Comparison of ENCODE assay signal across 22 cellular contexts in the genomic region with DNA sequence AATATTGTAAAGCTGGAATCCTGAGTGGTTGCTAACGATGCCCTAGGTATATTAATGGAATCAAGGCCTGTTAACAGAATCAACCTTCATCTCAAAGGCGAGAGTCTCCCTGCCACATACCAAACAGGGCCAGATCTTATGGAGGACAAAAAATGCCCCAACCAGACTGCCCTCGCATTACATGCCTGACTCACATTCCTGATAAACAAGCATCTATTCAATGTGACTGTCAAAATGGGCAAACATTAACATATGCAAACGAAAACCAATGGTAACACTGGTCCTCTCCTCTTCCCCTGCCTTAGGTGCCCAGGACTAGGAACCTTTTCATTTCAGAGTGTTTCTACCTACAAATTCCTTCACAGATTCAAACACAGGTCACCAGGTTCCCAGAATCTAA.
"Had no signal": no experiment of that assay in that cellular context is flagged by ENCODE, and none has a peak within 500 bp of the region (broad histone marks: within the 10 kb centered on the region; RNA-seq: fewer than 3 reads in every experiment).

No MANE protein-coding gene starts in this region.

- DNase-seq: activated CD4-positive, alpha-beta T cell treated with anti-CD3 and anti-CD28 coated beads, Interleukin-2, amount 50 U/mL, for 1 hour; activated CD8-positive, alpha-beta memory T cell treated with anti-CD3 and anti-CD28 coated beads, Interleukin-2, amount 50 U/mL, for 4 hours; activated effector memory CD4-positive, alpha-beta T cell treated with Interleukin-2 at 50 U/mL for 16 hours; activated naive CD4-positive, alpha-beta T cell treated with anti-CD3 and anti-CD28 coated beads, Interleukin-2, amount 10 ng/mL, durations not matched to agents 7 days and 5 days; activated naive CD8-positive, alpha-beta T cell treated with anti-CD3 and anti-CD28 coated beads, Interleukin-2, amount 50 U/mL, for 24 hours; activated T-cell treated with anti-CD3 and anti-CD28 coated beads, Interleukin-2, amount 50 U/mL, for 48 hours; aorta; cortex of kidney; erythroblast; heart right ventricle; lower lobe of right lung; midbrain; nephron progenitor cell; nucleus accumbens; posterior cingulate gyrus; retina; stimulated activated naive CD8-positive, alpha-beta T cell treated with anti-CD3 and anti-CD28 coated beads, Interleukin-15, amount 100 ng/mL, for 72 hours; T-helper 1 cell; T-helper 9 cell; testis had no signal

- H3K36me3 ChIP-seq: breast epithelium had no signal

- ATAC-seq: activated CD4-positive, CD25-positive, alpha-beta regulatory T cell treated with anti-CD3 and anti-CD28 coated beads, Interleukin-2, amount 50 U/mL, for 24 hours; activated naive CD8-positive, alpha-beta T cell treated with anti-CD3 and anti-CD28 coated beads, Interleukin-2, amount 50 U/mL, for 24 hours; heart right ventricle; lower lobe of right lung; stimulated activated naive CD8-positive, alpha-beta T cell treated with anti-CD3 and anti-CD28 coated beads, Interleukin-15, amount 100 ng/mL, for 72 hours had no signal

- H3K27ac ChIP-seq: breast epithelium, heart right ventricle, lower lobe of right lung, testis had no signal

- H3K4me3 ChIP-seq: breast epithelium, heart right ventricle, lower lobe of right lung, testis had no signal

- H3K9me3 ChIP-seq: breast epithelium, heart right ventricle, lower lobe of right lung, testis had no signal

- H3K4me1 ChIP-seq: breast epithelium had no signal

- H3K27me3 ChIP-seq: breast epithelium, heart right ventricle, testis had no signal
